In genomic region chr2:217463402-217464075, GRCh38 we compare ENCODE assay signal across 22 cellular contexts.
"Had no signal": no experiment of that assay in that cellular context is flagged by ENCODE, and none has a peak within 500 bp of the region (broad histone marks: within the 10 kb centered on the region; RNA-seq: fewer than 3 reads in every experiment).

No MANE protein-coding gene starts in this region.

- ATAC-seq: K562, T-cell had no signal

- FAIRE-seq: K562, RCC 7860 had no signal

- H3K27ac Mint-ChIP-seq: IgD-negative memory B cell, T-cell had no signal

- DNase-seq: MV-4-11, NCI-H1048, NCI-H1105, NCI-H1417, NCI-H1436 treated with DMSO at 0.1 percent for 48 hours, NCI-H1694, NCI-H187 treated with DMSO at 0.1 percent for 48 hours, NCI-H2029 treated with DMSO at 0.1 percent for 48 hours, NCI-H226, NCI-H446, NCI-H510A, NCI-H524 treated with DMSO at 0.1 percent for 48 hours, NCI-H69, NCI-H774, Right ventricle myocardium superior, RPMI8226, SIG-M5, SW 1271, T-cell had no signal

- H3K27me3 Mint-ChIP-seq: T-cell had no signal

- H3K36me3 Mint-ChIP-seq: IgD-negative memory B cell, T-cell had no signal

- H3K9me3 Mint-ChIP-seq: IgD-negative memory B cell, T-cell had no signal

- H3K4me1 Mint-ChIP-seq: T-cell had no signal

- H3K4me3 Mint-ChIP-seq: IgD-negative memory B cell, T-cell had no signal
